28 cellular contexts compared by ENCODE assay signal in the genomic region with DNA sequence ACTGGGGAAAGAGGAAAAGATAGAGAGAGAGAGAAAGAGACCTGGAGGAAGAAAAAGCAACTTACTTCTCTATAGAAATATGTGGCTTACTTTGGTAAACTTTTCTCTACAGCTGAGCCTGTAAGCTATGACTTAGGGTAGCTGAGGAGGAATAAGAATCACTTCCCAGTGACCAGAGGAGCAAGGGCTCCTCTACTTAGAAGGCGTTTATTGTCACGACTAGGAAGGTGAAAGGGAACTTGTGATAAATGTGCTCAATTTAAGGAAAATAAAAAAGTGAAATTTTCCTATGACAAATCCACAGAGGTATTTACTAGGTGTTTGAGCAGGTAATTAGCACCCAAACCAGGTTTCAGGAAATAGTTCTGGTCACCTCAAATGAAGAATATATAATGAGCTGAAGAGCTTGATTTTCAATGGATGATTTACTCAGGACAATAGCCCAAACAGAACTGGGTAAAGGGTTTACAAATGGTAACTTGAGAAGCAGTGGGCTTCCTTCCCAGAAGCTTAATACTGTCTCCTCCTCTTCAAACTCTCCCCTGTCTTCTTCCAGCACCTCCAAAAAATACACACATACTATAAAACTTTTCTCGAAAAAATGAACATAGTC. TPM values are rescaled to one million over a fixed set of nuclear protein-coding genes. Genes with fewer than 3 reads are reported as not detected.
DNase-seq lines count a peak whose midpoint lies in the region; ATAC-seq and TF ChIP-seq lines count a peak whose summit lies in the region.
"Had no signal": no experiment of that assay in that cellular context is flagged by ENCODE, and none has a peak within 500 bp of the region (broad histone marks: within the 10 kb centered on the region; RNA-seq: fewer than 3 reads in every experiment).

No MANE protein-coding gene starts in this region.

- peaks cover under 1% of the 10 kb centered on the region for H3K9me3 Mint-ChIP-seq in neural crest cell
- peaks cover 2% of the 10 kb centered on the region for H3K9me3 Mint-ChIP-seq in activated CD8-positive, alpha-beta T cell treated with anti-CD3 and anti-CD28 coated beads for 36 hours
- H3K9me3 Mint-ChIP-seq: stimulated activated effector memory CD8-positive, alpha-beta T cell treated with anti-CD3 and anti-CD28 coated beads, Interleukin-12 subunit alpha, Interleukin-12 subunit beta, amount 100 ng/mL, for 72 hours had no signal

- intact Hi-C loops in activated CD8-positive, alpha-beta T cell treated with anti-CD3 and anti-CD28 coated beads for 36 hours (cut with micrococcal nuclease), result no loop called here

- H3K27me3 Mint-ChIP-seq in neural crest cell (ENCODE audit: low read depth), result no peaks in the 10 kb centered on the region
- H3K27me3 Mint-ChIP-seq in activated CD8-positive, alpha-beta T cell treated with anti-CD3 and anti-CD28 coated beads for 36 hours, result peaks cover 11% of the 10 kb centered on the region

- CTCF ChIA-PET in activated CD8-positive, alpha-beta T cell treated with anti-CD3 and anti-CD28 coated beads for 36 hours (lab: Charles Lee), result no interaction called here

- H3K9me3 ChIP-seq in SJCRH30 (replicated peaks), result no peaks in the 10 kb centered on the region
- H3K9me3 ChIP-seq: esophagus squamous epithelium, MG63, suprapubic skin, vagina had no signal

- H3K4me1 Mint-ChIP-seq in neural crest cell, result peaks cover 75% of the 10 kb centered on the region
- no peaks in the 10 kb centered on the region for H3K4me1 Mint-ChIP-seq in activated CD8-positive, alpha-beta T cell treated with anti-CD3 and anti-CD28 coated beads for 36 hours (ENCODE audit: low read depth)
- H3K4me1 Mint-ChIP-seq: naive B cell; stimulated activated effector memory CD8-positive, alpha-beta T cell treated with anti-CD3 and anti-CD28 coated beads, Interleukin-12 subunit alpha, Interleukin-12 subunit beta, amount 100 ng/mL, for 72 hours had no signal

- H3K36me3 Mint-ChIP-seq in neural crest cell (ENCODE audit: low read depth), result no peaks in the 10 kb centered on the region
- H3K36me3 Mint-ChIP-seq in activated CD8-positive, alpha-beta T cell treated with anti-CD3 and anti-CD28 coated beads for 36 hours (ENCODE audit: low read depth), result no peaks in the 10 kb centered on the region
- H3K36me3 Mint-ChIP-seq: naive B cell; stimulated activated effector memory CD8-positive, alpha-beta T cell treated with anti-CD3 and anti-CD28 coated beads, Interleukin-12 subunit alpha, Interleukin-12 subunit beta, amount 100 ng/mL, for 72 hours had no signal

- ATAC-seq in activated CD8-positive, alpha-beta T cell treated with anti-CD3 and anti-CD28 coated beads for 36 hours, result no peak
- ATAC-seq: activated CD4-positive, CD25-positive, alpha-beta regulatory T cell treated with anti-CD3 and anti-CD28 coated beads, Interleukin-2, amount 50 U/mL, for 24 hours; stimulated activated effector memory CD8-positive, alpha-beta T cell treated with anti-CD3 and anti-CD28 coated beads, Interleukin-12 subunit alpha, Interleukin-12 subunit beta, amount 100 ng/mL, for 72 hours had no signal

- peak; percentile 35 for DNase-seq in DMS53 (lab: John Stamatoyannopoulos, UW)
- DNase-seq in DMS53 treated with DMSO at 0.1 percent for 48 hours (lab: John Stamatoyannopoulos, UW; ENCODE audit: unreplicated experiment), result no peak
- DNase-seq in NCI-H345 treated with DMSO at 0.1 percent for 48 hours (lab: John Stamatoyannopoulos, UW; ENCODE audit: unreplicated experiment), result peak; percentile 21
- peak in 1 of 2 experiments; percentile 59 for DNase-seq in SJCRH30
- no peak for DNase-seq in neural crest cell (ENCODE audit: low read depth, low spot score)
- no peak for DNase-seq in H4 (ENCODE audit: low spot score)
- no peak for DNase-seq in activated CD8-positive, alpha-beta T cell treated with anti-CD3 and anti-CD28 coated beads for 36 hours
- DNase-seq in activated gamma-delta T cell treated with Interleukin-2 at 50 U/mL for 16 hours, result no peak
- DNase-seq: activated CD8-positive, alpha-beta memory T cell treated with anti-CD3 and anti-CD28 coated beads for 24 hours; activated naive CD4-positive, alpha-beta T cell treated with anti-CD3 and anti-CD28 coated beads, Interleukin-2, amount 50 U/mL, for 16 hours; activated T-cell treated with anti-CD3 and anti-CD28 coated beads, Interleukin-2, amount 50 U/mL, for 48 hours; cerebellar nuclear complex; effector memory CD4-positive, alpha-beta T cell; EL; esophagus squamous epithelium; HFFc6; kidney glomerular epithelial cell; mesenchymal stem cell; MG63; naive B cell; NCI-H187 treated with DMSO at 0.1 percent for 48 hours had no signal

- peak overlapping the region; percentile 28 for H3K27ac Mint-ChIP-seq in neural crest cell (ENCODE audit: unreplicated experiment)
- H3K27ac Mint-ChIP-seq in activated CD8-positive, alpha-beta T cell treated with anti-CD3 and anti-CD28 coated beads for 36 hours, result no peak overlapping the region
- H3K27ac Mint-ChIP-seq: HFFc6; naive B cell; stimulated activated effector memory CD8-positive, alpha-beta T cell treated with anti-CD3 and anti-CD28 coated beads, Interleukin-12 subunit alpha, Interleukin-12 subunit beta, amount 100 ng/mL, for 72 hours had no signal

- peak overlapping the region; percentile 76 for H3K4me3 Mint-ChIP-seq in neural crest cell
- no peak overlapping the region for H3K4me3 Mint-ChIP-seq in activated CD8-positive, alpha-beta T cell treated with anti-CD3 and anti-CD28 coated beads for 36 hours
- H3K4me3 Mint-ChIP-seq: HFFc6; naive B cell; stimulated activated effector memory CD8-positive, alpha-beta T cell treated with anti-CD3 and anti-CD28 coated beads, Interleukin-12 subunit alpha, Interleukin-12 subunit beta, amount 100 ng/mL, for 72 hours had no signal

- H3K4me1 ChIP-seq in SJCRH30, result peaks cover 53% of the 10 kb centered on the region
- H3K4me1 ChIP-seq: esophagus squamous epithelium, parathyroid adenoma, suprapubic skin, vagina had no signal

- no peaks in the 10 kb centered on the region for H3K27me3 ChIP-seq in SJCRH30
- H3K27me3 ChIP-seq: vagina had no signal

- H3K4me3 ChIP-seq in SJCRH30, result no peak overlapping the region
- H3K4me3 ChIP-seq: esophagus squamous epithelium, MG63, suprapubic skin, vagina had no signal

- no peak for TF ChIP-seq CTCF in neural crest cell (conservative IDR thresholded peaks at IDR 0.05)
- no peak for TF ChIP-seq CTCF in activated CD8-positive, alpha-beta T cell treated with anti-CD3 and anti-CD28 coated beads for 36 hours (IDR thresholded peaks at IDR 0.05)

- no peaks in the 10 kb centered on the region for H3K36me3 ChIP-seq in SJCRH30
- H3K36me3 ChIP-seq: esophagus squamous epithelium, MG63, suprapubic skin, vagina had no signal

- peak overlapping the region; percentile 57; the same call in 1 of the 2 replicates for H3K27ac ChIP-seq in SJCRH30
- H3K27ac ChIP-seq: esophagus squamous epithelium, HL-60, parathyroid adenoma, RWPE1, suprapubic skin, vagina had no signal

- POLR2A ChIA-PET in activated CD8-positive, alpha-beta T cell treated with anti-CD3 and anti-CD28 coated beads for 36 hours (lab: Charles Lee), result interaction anchor here (0.6 kb wide), 1 partner anchor 34 kb away, joined by 3 read pairs; no protein-coding TSS in a partner anchor

RNA-seq across cellular contexts. Expression of a gene that starts 46.1 kb away (rescaled TPM):
- 4.7 and 5.4 TPM in 2 replicates for total RNA-seq in SJCRH30 (2014; rRNA removed; shearing (Covaris generic))
- total RNA-seq in neural crest cell, result 105 and 110 TPM in 2 replicates
- total RNA-seq in H4 (2014; rRNA removed; shearing (Covaris generic)), result 4.3 and 6.6 TPM in 2 replicates
- not detected for total RNA-seq in activated CD8-positive, alpha-beta T cell treated with anti-CD3 and anti-CD28 coated beads for 36 hours
- total RNA-seq: HFFc6 had no signal

Comparison
In these comparisons a context has a peak if more than half of its experiments do, and no peak if none do; other contexts are left out.
1. DNase-seq: peak in DMS53 (single experiment) and NCI-H345 treated with DMSO at 0.1 percent for 48 hours (single experiment); none in DMS53 treated with DMSO at 0.1 percent for 48 hours (single experiment), neural crest cell (single experiment), H4 (single experiment), activated CD8-positive, alpha-beta T cell treated with anti-CD3 and anti-CD28 coated beads for 36 hours (single experiment) and activated gamma-delta T cell treated with Interleukin-2 at 50 U/mL for 16 hours (single experiment).
2. RNA of a gene that starts 46.1 kb away (total RNA-seq): 105 to 110 TPM in neural crest cell; 4.3 to 6.6 TPM in H4, 4.7 to 5.4 TPM in SJCRH30 and not detected in activated CD8-positive, alpha-beta T cell treated with anti-CD3 and anti-CD28 coated beads for 36 hours; every median in the first group is over 10 times any median in the second.